Comparison of ENCODE assay signal across 34 cellular contexts in genomic region chr17:48066192-48066591, GRCh38. TPM values are rescaled to one million over a fixed set of nuclear protein-coding genes. Genes with fewer than 3 reads are reported as not detected.
DNase-seq lines count a peak whose midpoint lies in the region; ATAC-seq and TF ChIP-seq lines count a peak whose summit lies in the region.
"Had no signal": no experiment of that assay in that cellular context is flagged by ENCODE, and none has a peak within 500 bp of the region (broad histone marks: within the 10 kb centered on the region; RNA-seq: fewer than 3 reads in every experiment).

No MANE protein-coding gene starts in this region.

- peak overlapping the region; percentile 23 for H3K27ac Mint-ChIP-seq in activated T-cell treated with anti-CD3 and anti-CD28 coated beads, Interleukin-2, amount 50 U/mL, for 24 hours
- peak overlapping the region; percentile 72 for H3K27ac Mint-ChIP-seq in MCF 10A (ENCODE audit: low read depth, unreplicated experiment)
- peak overlapping the region; percentile 70 for H3K27ac Mint-ChIP-seq in stimulated activated effector memory CD8-positive, alpha-beta T cell treated with anti-CD3 and anti-CD28 coated beads, Interleukin-12 subunit alpha, Interleukin-12 subunit beta, amount 100 ng/mL, for 72 hours
- H3K27ac Mint-ChIP-seq: HFFc6 had no signal

- H3K4me3 ChIP-seq in liver (ENCODE audit: low read depth in 1 of 3, low read length in 3 of 3) (no peak overlapping the region), tibial nerve (no peak overlapping the region)
- H3K4me3 ChIP-seq: body of pancreas, dorsolateral prefrontal cortex, Peyer's patch had no signal

- no peaks in the 10 kb centered on the region for H3K27me3 Mint-ChIP-seq in activated T-cell treated with anti-CD3 and anti-CD28 coated beads, Interleukin-2, amount 50 U/mL, for 24 hours
- H3K27me3 Mint-ChIP-seq in MCF 10A (ENCODE audit: insufficient read depth, unreplicated experiment), result no peaks in the 10 kb centered on the region
- H3K27me3 Mint-ChIP-seq: CD4-positive, CD25-positive, alpha-beta regulatory T cell; progenitor cell of endocrine pancreas had no signal

- DNase-seq in activated T-cell treated with anti-CD3 and anti-CD28 coated beads, Interleukin-2, amount 50 U/mL, for 24 hours, result no peak
- no peak for DNase-seq in activated T-cell treated with anti-CD3 and anti-CD28 coated beads, Interleukin-2, amount 50 U/mL, for 48 hours
- DNase-seq in MCF 10A (ENCODE audit: unreplicated experiment) (no peak), tibial nerve (ENCODE audit: low spot score in 2 of 2) (no peak)
- no peak for DNase-seq in stimulated activated effector memory CD8-positive, alpha-beta T cell treated with anti-CD3 and anti-CD28 coated beads, Interleukin-12 subunit alpha, Interleukin-12 subunit beta, amount 100 ng/mL, for 72 hours (ENCODE audit: low spot score in 2 of 2)
- DNase-seq: 8988T; activated CD4-positive, alpha-beta T cell treated with anti-CD3 and anti-CD28 coated beads for 48 hours; activated CD8-positive, alpha-beta memory T cell treated with anti-CD3 and anti-CD28 coated beads for 24 hours; activated naive CD4-positive, alpha-beta T cell; activated T-cell treated with anti-CD3 and anti-CD28 coated beads for 4 hours; body of pancreas; CD4-positive, CD25-positive, alpha-beta regulatory T cell; cerebellar nuclear complex; DND-41; dorsolateral prefrontal cortex; GF-D8; GOT3; HFFc6; immature natural killer cell; KBM-7; left ventricle myocardium superior; NCI-H1092 treated with DMSO at 0.1 percent for 48 hours; NCI-H1694 treated with DMSO at 0.1 percent for 48 hours; NCI-H2171; Peyer's patch; SIG-M5; stimulated activated naive CD4-positive, alpha-beta T cell had no signal

- no peaks in the 10 kb centered on the region for H3K9me3 Mint-ChIP-seq in activated T-cell treated with anti-CD3 and anti-CD28 coated beads, Interleukin-2, amount 50 U/mL, for 24 hours
- H3K9me3 Mint-ChIP-seq in MCF 10A (ENCODE audit: unreplicated experiment), result no peaks in the 10 kb centered on the region
- no peaks in the 10 kb centered on the region for H3K9me3 Mint-ChIP-seq in stimulated activated effector memory CD8-positive, alpha-beta T cell treated with anti-CD3 and anti-CD28 coated beads, Interleukin-12 subunit alpha, Interleukin-12 subunit beta, amount 100 ng/mL, for 72 hours
- H3K9me3 Mint-ChIP-seq: HFFc6, immature natural killer cell, mesothelial cell of epicardium had no signal

- no peak overlapping the region for H3K4me3 Mint-ChIP-seq in activated T-cell treated with anti-CD3 and anti-CD28 coated beads, Interleukin-2, amount 50 U/mL, for 24 hours
- H3K4me3 Mint-ChIP-seq in MCF 10A (ENCODE audit: unreplicated experiment), result no peak overlapping the region
- no peak overlapping the region for H3K4me3 Mint-ChIP-seq in stimulated activated effector memory CD8-positive, alpha-beta T cell treated with anti-CD3 and anti-CD28 coated beads, Interleukin-12 subunit alpha, Interleukin-12 subunit beta, amount 100 ng/mL, for 72 hours
- H3K4me3 Mint-ChIP-seq: CD4-positive, CD25-positive, alpha-beta regulatory T cell; HFFc6; immature natural killer cell; mesothelial cell of epicardium had no signal

- peak overlapping the region in 1 of 2 donors; percentile 69 for H3K9ac ChIP-seq in liver (ENCODE audit: low read depth in 1 of 2, low read length in 2 of 2)

- no peak for TF ChIP-seq RAD21 in liver (IDR thresholded peaks at IDR 0.05)

- H3K36me3 ChIP-seq in liver (ENCODE audit: control insufficient read depth in 4 of 4, insufficient read depth in 3 of 4, low read depth in 1 of 4, low read length in 3 of 4), result peaks cover 3 to 14% (median 10%) of the 10 kb centered on the region in 4 donors
- H3K36me3 ChIP-seq in tibial nerve, result peaks cover 0 to 94% (median 9%) of the 10 kb centered on the region in 3 donors

- H3K4me1 ChIP-seq in liver (ENCODE audit: control insufficient read depth in 4 of 4, insufficient read depth in 4 of 4, low read length in 3 of 4) (peaks cover 7 to 55% (median 48%) of the 10 kb centered on the region in 4 donors), tibial nerve (peaks cover 0 to 56% (median 0%) of the 10 kb centered on the region in 4 donors)
- H3K4me1 ChIP-seq: Peyer's patch had no signal

- peaks cover 90% of the 10 kb centered on the region for H3K36me3 Mint-ChIP-seq in activated T-cell treated with anti-CD3 and anti-CD28 coated beads, Interleukin-2, amount 50 U/mL, for 24 hours (ENCODE audit: low read depth)
- peaks cover 90% of the 10 kb centered on the region for H3K36me3 Mint-ChIP-seq in MCF 10A (ENCODE audit: insufficient read depth, unreplicated experiment)
- peaks cover 100% of the 10 kb centered on the region for H3K36me3 Mint-ChIP-seq in stimulated activated effector memory CD8-positive, alpha-beta T cell treated with anti-CD3 and anti-CD28 coated beads, Interleukin-12 subunit alpha, Interleukin-12 subunit beta, amount 100 ng/mL, for 72 hours

- BruUV-seq in MCF 10A (replicated peaks; lab: Mats Ljungman, UMichigan), result no TSS peak

- no peak for TF ChIP-seq EP300 in tibial nerve (IDR thresholded peaks at IDR 0.05)

- H3K27me3 ChIP-seq in liver (ENCODE audit: control insufficient read depth in 4 of 4, insufficient read depth in 4 of 4, low read length in 3 of 4) (no peaks in the 10 kb centered on the region), tibial nerve (no peaks in the 10 kb centered on the region)
- H3K27me3 ChIP-seq: body of pancreas, dorsolateral prefrontal cortex, neutrophil, Peyer's patch had no signal

- H3K27ac ChIP-seq in liver (ENCODE audit: low read depth in 1 of 2, low read length in 2 of 2) (peak overlapping the region; percentile 43 to 85), tibial nerve (peak overlapping the region in 1 of 4 donors; percentile 5)
- H3K27ac ChIP-seq: body of pancreas, neutrophil, Peyer's patch, VCaP had no signal

- CTCF ChIA-PET in MCF 10A (lab: Yijun Ruan, JAX), result interaction anchor here (0.6 to 5.3 kb wide), 4 partner anchors 13 to 40 kb away, joined by 3 to 42 read pairs (median 4); no protein-coding TSS in a partner anchor

- intact Hi-C loops in MCF 10A (cut with micrococcal nuclease), result no loop called here

- no peak for TF ChIP-seq CTCF in MCF 10A (IDR thresholded peaks at IDR 0.05; ENCODE audit: unreplicated experiment)
- TF ChIP-seq CTCF in liver (IDR thresholded peaks at IDR 0.05; ENCODE audit: low read depth, low read length, missing input control), result no peak
- TF ChIP-seq CTCF in tibial nerve (IDR thresholded peaks at IDR 0.05), result no peak

- POLR2A ChIA-PET in MCF 10A (lab: Yijun Ruan, JAX), result interaction anchor here (1.0 to 9.8 kb wide), 5 partner anchors 14 to 42 kb away, joined by 3 to 353 read pairs (median 15); partner anchors contain the start of genes NFE2L1 and SNX11

- peaks cover 1% of the 10 kb centered on the region for H3K4me1 Mint-ChIP-seq in activated T-cell treated with anti-CD3 and anti-CD28 coated beads, Interleukin-2, amount 50 U/mL, for 24 hours (ENCODE audit: low read depth)
- peaks cover 21% of the 10 kb centered on the region for H3K4me1 Mint-ChIP-seq in MCF 10A (ENCODE audit: insufficient read depth, unreplicated experiment)
- peaks cover 5% of the 10 kb centered on the region for H3K4me1 Mint-ChIP-seq in stimulated activated effector memory CD8-positive, alpha-beta T cell treated with anti-CD3 and anti-CD28 coated beads, Interleukin-12 subunit alpha, Interleukin-12 subunit beta, amount 100 ng/mL, for 72 hours
- H3K4me1 Mint-ChIP-seq: immature natural killer cell, mesothelial cell of epicardium had no signal

- no peak for TF ChIP-seq POLR2A in tibial nerve (IDR thresholded peaks at IDR 0.05)

- WGBS in liver, result 33% methylated on average over 1 of the region's 1 CpG
- 48 to 50% methylated on average over 1 of the region's 1 CpG for whole genome bisulfite sequencing in tibial nerve, 2 donors

- H3K9me3 ChIP-seq in liver (ENCODE audit: control insufficient read depth in 4 of 4, low read length in 3 of 4) (no peaks in the 10 kb centered on the region), tibial nerve (no peaks in the 10 kb centered on the region)
- H3K9me3 ChIP-seq: body of pancreas, neutrophil, Peyer's patch had no signal

- no peak for ATAC-seq in stimulated activated effector memory CD8-positive, alpha-beta T cell treated with anti-CD3 and anti-CD28 coated beads, Interleukin-12 subunit alpha, Interleukin-12 subunit beta, amount 100 ng/mL, for 72 hours
- ATAC-seq in GM18868 (IDR thresholded peaks at IDR 0.05; ENCODE audit: unreplicated experiment) (no peak), HG02759 (IDR thresholded peaks at IDR 0.05; ENCODE audit: unreplicated experiment) (no peak)
- ATAC-seq: body of pancreas had no signal

TF ChIP-seq in liver, 16 proteins besides CTCF, POLR2A, EP300 and RAD21 (continues in another document):
- TF ChIP-seq TAF1 (conservative IDR thresholded peaks at IDR 0.05), result no peak
- no peak for TF ChIP-seq ZBTB33 (IDR thresholded peaks at IDR 0.05)
- TF ChIP-seq SP1 (IDR thresholded peaks at IDR 0.05), result peak; percentile 71
- TF ChIP-seq NR2F2 (IDR thresholded peaks at IDR 0.05), result no peak
- no peak for TF ChIP-seq JUND (IDR thresholded peaks at IDR 0.05)
- peak; percentile 67 to 82 for TF ChIP-seq HNF4A (conservative IDR thresholded peaks at IDR 0.05)
- TF ChIP-seq YY1 (IDR thresholded peaks at IDR 0.05), result peak; percentile 31

RNA-seq across cellular contexts. Expression of gene NFE2L1, which starts 18.0 kb away (rescaled TPM):
- total RNA-seq in MCF 10A (2022) (235 and 315 TPM in 2 replicates), liver (10 to 100 TPM; 37.5 to 79.5 TPM), tibial nerve (100 to 1,000 TPM; 216 to 327 (median 255) TPM)
- 10 to 100 TPM; 14.3 to 77.7 TPM for polyA plus RNA-seq in liver

RNA-seq across cellular contexts. Expression of gene COPZ2, which starts 28.6 kb away (rescaled TPM):
- total RNA-seq in MCF 10A (2022), result 2.5 TPM in 1 of 2 replicates, not detected in the other
- 10 to 100 TPM in 1 of 2 donors, 1 to 10 TPM in 1; 2.6 to 13.3 TPM for total RNA-seq in liver
- polyA plus RNA-seq in liver, result 10 to 100 TPM; 22.4 to 38.1 TPM
- 10 to 100 TPM; 40.5 to 73.9 (median 62.2) TPM for total RNA-seq in tibial nerve
- total RNA-seq: progenitor cell of endocrine pancreas had no signal

RNA-seq across cellular contexts. Expression of gene CBX1, which starts 35.1 kb away (rescaled TPM):
- 77.3 and 81.2 TPM in 2 replicates for total RNA-seq in MCF 10A (2022)
- 10 to 100 TPM in 1 of 2 donors, 1 to 10 TPM in 1; 9.9 to 11.6 TPM for total RNA-seq in liver
- polyA plus RNA-seq in liver, result 1 to 10 TPM; 3.4 to 9.4 TPM
- 10 to 100 TPM; 24.0 to 59.0 (median 28.9) TPM for total RNA-seq in tibial nerve

RNA-seq across cellular contexts. Expression of gene SNX11, which starts 41.4 kb away (rescaled TPM):
- 21.7 and 24.2 TPM in 2 replicates for total RNA-seq in MCF 10A (2022)
- 10 to 100 TPM in 1 of 2 donors, 1 to 10 TPM in 1; 7.9 to 11.4 TPM for total RNA-seq in liver
- 1 to 10 TPM; 6.4 to 9.1 TPM for polyA plus RNA-seq in liver
- 10 to 100 TPM; 10.0 to 17.2 (median 16.2) TPM for total RNA-seq in tibial nerve
